Comparison of ENCODE assay signal across 15 cellular contexts in genomic region chrX:132822634-132823012, GRCh38.
"Had no signal": no experiment of that assay in that cellular context is flagged by ENCODE, and none has a peak within 500 bp of the region (broad histone marks: within the 10 kb centered on the region; RNA-seq: fewer than 3 reads in every experiment).

No MANE protein-coding gene starts in this region.

- H3K9me3 ChIP-seq: breast epithelium, esophagus muscularis mucosa, psoas muscle, sigmoid colon had no signal

- H3K27me3 ChIP-seq: esophagus muscularis mucosa, sigmoid colon had no signal

- H3K36me3 ChIP-seq: breast epithelium, esophagus muscularis mucosa, sigmoid colon had no signal

- H3K4me1 ChIP-seq: breast epithelium, esophagus muscularis mucosa, psoas muscle, sigmoid colon had no signal

- DNase-seq: activated CD4-positive, alpha-beta T cell treated with anti-CD3 and anti-CD28 coated beads for 48 hours; activated CD8-positive, alpha-beta memory T cell treated with anti-CD3 and anti-CD28 coated beads, Interleukin-2, amount 50 U/mL, for 48 hours; activated CD8-positive, alpha-beta T cell treated with anti-CD3 and anti-CD28 coated beads, Interleukin-2, amount 10 ng/mL, durations not matched to agents 7 days and 5 days; aorta; immature natural killer cell; psoas muscle; sigmoid colon; stimulated activated CD4-positive, alpha-beta T cell treated with anti-CD3 and anti-CD28 coated beads, Interleukin-2, amount 100 ng/mL, for 24 hours; stimulated activated naive CD4-positive, alpha-beta T cell; substantia nigra; T1000 had no signal

- H3K4me3 ChIP-seq: breast epithelium, esophagus muscularis mucosa, lung, psoas muscle, sigmoid colon had no signal

- H3K27ac ChIP-seq: breast epithelium, esophagus muscularis mucosa, psoas muscle, sigmoid colon had no signal

- ATAC-seq: activated CD8-positive, alpha-beta T cell treated with anti-CD3 and anti-CD28 coated beads, Interleukin-2, amount 10 ng/mL, durations not matched to agents 7 days and 5 days; natural killer cell treated with Interleukin-12 subunit alpha and Interleukin-12 subunit beta and Interleukin-15 and Interleukin-18, amount 100 ng/mL, for 72 hours; psoas muscle had no signal
